36 cellular contexts compared by ENCODE assay signal in genomic region chr2:195923889-195924288, GRCh38.
"Had no signal": no experiment of that assay in that cellular context is flagged by ENCODE, and none has a peak within 500 bp of the region (broad histone marks: within the 10 kb centered on the region; RNA-seq: fewer than 3 reads in every experiment).

No MANE protein-coding gene starts in this region.

- H3K4me3 Mint-ChIP-seq: activated B cell treated with CpG ODN at 0.5 μM for 24 hours; activated CD4-positive, alpha-beta memory T cell treated with anti-CD3 and anti-CD28 coated beads for 36 hours; activated CD4-positive, alpha-beta T cell treated with anti-CD3 and anti-CD28 coated beads, Interleukin-2, amount 10 ng/mL, durations not matched to agents 24 days and 14 days; activated CD8-positive, alpha-beta T cell treated with anti-CD3 and anti-CD28 coated beads for 36 hours; activated naive CD4-positive, alpha-beta T cell treated with anti-CD3 and anti-CD28 coated beads for 36 hours; activated naive CD8-positive, alpha-beta T cell treated with anti-CD3 and anti-CD28 coated beads for 36 hours; activated T-cell treated with anti-CD3 and anti-CD28 coated beads, Interleukin-2, amount 50 U/mL, for 4 hours; activated T-cell treated with anti-CD3 and anti-CD28 coated beads, Interleukin-2, amount 50 U/mL, for 72 hours; activated T-helper 1 cell treated with anti-CD3 and anti-CD28 coated beads, Interleukin-12 subunit alpha, Interleukin-12 subunit beta, Interleukin-2, Interleukin-4 antibody, amounts not matched to agents 30 ng/mL and 10 ng/mL and 1 ng/mL, durations not matched to agents 14 hours and 24 hours and 36 hours; activated T-helper 17 cell treated with anti-CD3 and anti-CD28 coated beads, Interleukin-2, amount 50 U/mL, for 72 hours; T-helper 2 cell treated with Interferon-gamma antibody and Interleukin-4, amounts not matched to agents 5 μg/mL and 100 μg/mL, for 36 hours had no signal

- H3K4me1 ChIP-seq: adrenal gland, body of pancreas, breast epithelium had no signal

- H3K27me3 Mint-ChIP-seq: activated B cell treated with CpG ODN at 0.5 μM for 24 hours; activated CD4-positive, alpha-beta memory T cell treated with anti-CD3 and anti-CD28 coated beads for 36 hours; activated CD4-positive, alpha-beta T cell treated with anti-CD3 and anti-CD28 coated beads, Interleukin-2, amount 10 ng/mL, durations not matched to agents 24 days and 14 days; activated CD8-positive, alpha-beta T cell treated with anti-CD3 and anti-CD28 coated beads for 36 hours; activated naive CD8-positive, alpha-beta T cell treated with anti-CD3 and anti-CD28 coated beads for 36 hours; activated T-helper 17 cell treated with anti-CD3 and anti-CD28 coated beads, Interleukin-2, amount 50 U/mL, for 72 hours had no signal

- H3K36me3 ChIP-seq: adrenal gland, brain microvascular endothelial cell, breast epithelium had no signal

- H3K36me3 Mint-ChIP-seq: activated CD4-positive, alpha-beta memory T cell treated with anti-CD3 and anti-CD28 coated beads for 36 hours; activated naive CD4-positive, alpha-beta T cell treated with anti-CD3 and anti-CD28 coated beads, Interleukin-2, amount 50 U/mL, for 72 hours; activated naive CD8-positive, alpha-beta T cell treated with anti-CD3 and anti-CD28 coated beads for 36 hours had no signal

- H3K4me3 ChIP-seq: adrenal gland, body of pancreas, breast epithelium had no signal

- H3K27ac ChIP-seq: adrenal gland, body of pancreas, brain microvascular endothelial cell, breast epithelium, VCaP had no signal

- FAIRE-seq: astrocyte, colon, TTC549 had no signal

- H3K27ac Mint-ChIP-seq: activated B cell treated with CpG ODN at 0.5 μM for 24 hours; activated CD4-positive, alpha-beta memory T cell treated with anti-CD3 and anti-CD28 coated beads for 36 hours; activated CD4-positive, alpha-beta T cell treated with anti-CD3 and anti-CD28 coated beads, Interleukin-2, amount 10 ng/mL, durations not matched to agents 24 days and 14 days; activated CD8-positive, alpha-beta T cell treated with anti-CD3 and anti-CD28 coated beads for 36 hours; activated naive CD4-positive, alpha-beta T cell treated with anti-CD3 and anti-CD28 coated beads for 36 hours; activated naive CD4-positive, alpha-beta T cell treated with anti-CD3 and anti-CD28 coated beads, Interleukin-2, amount 50 U/mL, for 72 hours; activated naive CD8-positive, alpha-beta T cell treated with anti-CD3 and anti-CD28 coated beads for 36 hours; activated T-cell treated with anti-CD3 and anti-CD28 coated beads, Interleukin-2, amount 50 U/mL, for 72 hours; activated T-helper 1 cell treated with anti-CD3 and anti-CD28 coated beads, Interleukin-12 subunit alpha, Interleukin-12 subunit beta, Interleukin-2, Interleukin-4 antibody, amounts not matched to agents 30 ng/mL and 10 ng/mL and 1 ng/mL, durations not matched to agents 14 hours and 24 hours and 36 hours; activated T-helper 17 cell treated with anti-CD3 and anti-CD28 coated beads, Interleukin-2, amount 50 U/mL, for 72 hours; T-helper 2 cell treated with Interferon-gamma antibody and Interleukin-4, amounts not matched to agents 5 μg/mL and 100 μg/mL, for 36 hours had no signal

- DNase-seq: activated B cell treated with CpG ODN at 0.5 μM for 24 hours; activated CD4-positive, alpha-beta memory T cell treated with anti-CD3 and anti-CD28 coated beads for 36 hours; activated CD4-positive, alpha-beta T cell treated with anti-CD3 and anti-CD28 coated beads for 4 hours; activated CD4-positive, alpha-beta T cell treated with anti-CD3 and anti-CD28 coated beads, Interleukin-2, amount 10 ng/mL, durations not matched to agents 24 days and 14 days; activated CD4-positive, alpha-beta T cell treated with anti-CD3 and anti-CD28 coated beads, Interleukin-2, amount 50 U/mL, for 1 hour; activated CD4-positive, alpha-beta T cell treated with anti-CD3 and anti-CD28 coated beads, Interleukin-2, amount 50 U/mL, for 4 hours; activated CD4-positive, CD25-positive, alpha-beta regulatory T cell treated with anti-CD3 and anti-CD28 coated beads, Interleukin-2, amount 50 U/mL, for 72 hours; activated CD8-positive, alpha-beta memory T cell treated with anti-CD3 and anti-CD28 coated beads, Interleukin-2, amount 50 U/mL, for 4 hours; activated CD8-positive, alpha-beta T cell treated with anti-CD3 and anti-CD28 coated beads for 36 hours; activated effector memory CD4-positive, alpha-beta T cell treated with anti-CD3 and anti-CD28 coated beads, Interleukin-2, amount 50 U/mL, for 16 hours; activated gamma-delta T cell treated with Interleukin-2 at 50 U/mL for 16 hours; activated naive CD4-positive, alpha-beta T cell; activated naive CD4-positive, alpha-beta T cell treated with anti-CD3 and anti-CD28 coated beads for 36 hours; activated naive CD4-positive, alpha-beta T cell treated with anti-CD3 and anti-CD28 coated beads, Interleukin-2, amount 50 U/mL, for 16 hours; activated naive CD8-positive, alpha-beta T cell treated with anti-CD3 and anti-CD28 coated beads for 36 hours; activated T-cell treated with anti-CD3 and anti-CD28 coated beads for 4 hours; activated T-cell treated with anti-CD3 and anti-CD28 coated beads, Interleukin-2, amount 50 U/mL, for 1 hour; activated T-cell treated with anti-CD3 and anti-CD28 coated beads, Interleukin-2, amount 50 U/mL, for 4 hours; activated T-cell treated with anti-CD3 and anti-CD28 coated beads, Interleukin-2, amount 50 U/mL, for 72 hours; adrenal gland; amniotic stem cell; aorta; body of pancreas; brain microvascular endothelial cell; central memory CD4-positive, alpha-beta T cell; T-helper 2 cell; T-helper 9 cell had no signal

- H3K4me1 Mint-ChIP-seq: activated B cell treated with CpG ODN at 0.5 μM for 24 hours; activated CD4-positive, alpha-beta T cell treated with anti-CD3 and anti-CD28 coated beads, Interleukin-2, amount 10 ng/mL, durations not matched to agents 24 days and 14 days; activated naive CD8-positive, alpha-beta T cell treated with anti-CD3 and anti-CD28 coated beads for 36 hours; activated T-helper 17 cell treated with anti-CD3 and anti-CD28 coated beads, Interleukin-2, amount 50 U/mL, for 72 hours had no signal

- H3K9me3 ChIP-seq: adrenal gland, body of pancreas had no signal

- H3K9me3 Mint-ChIP-seq: activated B cell treated with CpG ODN at 0.5 μM for 24 hours; activated CD4-positive, alpha-beta memory T cell treated with anti-CD3 and anti-CD28 coated beads for 36 hours; activated CD4-positive, alpha-beta T cell treated with anti-CD3 and anti-CD28 coated beads, Interleukin-2, amount 10 ng/mL, durations not matched to agents 24 days and 14 days; activated naive CD4-positive, alpha-beta T cell treated with anti-CD3 and anti-CD28 coated beads for 36 hours; activated naive CD4-positive, alpha-beta T cell treated with anti-CD3 and anti-CD28 coated beads, Interleukin-2, amount 50 U/mL, for 72 hours; activated naive CD8-positive, alpha-beta T cell treated with anti-CD3 and anti-CD28 coated beads for 36 hours; activated T-cell treated with anti-CD3 and anti-CD28 coated beads, Interleukin-2, amount 50 U/mL, for 4 hours; activated T-helper 1 cell treated with anti-CD3 and anti-CD28 coated beads, Interleukin-12 subunit alpha, Interleukin-12 subunit beta, Interleukin-2, Interleukin-4 antibody, amounts not matched to agents 30 ng/mL and 10 ng/mL and 1 ng/mL, durations not matched to agents 14 hours and 24 hours and 36 hours; activated T-helper 17 cell treated with anti-CD3 and anti-CD28 coated beads, Interleukin-2, amount 50 U/mL, for 72 hours; T-helper 2 cell treated with Interferon-gamma antibody and Interleukin-4, amounts not matched to agents 5 μg/mL and 100 μg/mL, for 36 hours had no signal

- H3K27me3 ChIP-seq: adrenal gland, body of pancreas, brain microvascular endothelial cell, breast epithelium had no signal

- ATAC-seq: activated CD8-positive, alpha-beta T cell treated with anti-CD3 and anti-CD28 coated beads for 36 hours; body of pancreas had no signal
